Comparison of ENCODE assay signal across 11 cellular contexts in genomic region chr15:67074886-67075229, GRCh38. TPM values are rescaled to one million over a fixed set of nuclear protein-coding genes. Genes with fewer than 3 reads are reported as not detected.
DNase-seq lines count a peak whose midpoint lies in the region; ATAC-seq and TF ChIP-seq lines count a peak whose summit lies in the region.
"Had no signal": no experiment of that assay in that cellular context is flagged by ENCODE, and none has a peak within 500 bp of the region (broad histone marks: within the 10 kb centered on the region; RNA-seq: fewer than 3 reads in every experiment).

No MANE protein-coding gene starts in this region.

- POLR2A ChIA-PET in AG04450 (lab: Yijun Ruan, JAX): interaction anchor here (0.9 to 1.8 kb wide), 2 partner anchors 9 to 30 kb away, joined by 4 to 6 read pairs; partner anchors contain the start of gene SMAD3

- no peak overlapping the region for H4K91ac ChIP-seq in mesenchymal stem cell (ENCODE audit: low read length)

- CTCF ChIA-PET in AG04450 (lab: Charles Lee): no interaction called here

- H2AFZ ChIP-seq in mesenchymal stem cell (ENCODE audit: low read depth, low read length): no peak overlapping the region

- no peak overlapping the region for H3K4me2 ChIP-seq in mesenchymal stem cell (ENCODE audit: low read length, poor library complexity, severe bottlenecking)

- no peak overlapping the region for H2BK15ac ChIP-seq in mesenchymal stem cell (ENCODE audit: low read depth, poor library complexity, severe bottlenecking)

- no peaks in the 10 kb centered on the region for H3K27me3 ChIP-seq in AG04450 (ENCODE audit: control insufficient read depth, insufficient read depth, low read length)
- H3K27me3 ChIP-seq in mesenchymal stem cell (ENCODE audit: control insufficient read depth in 1 of 2, insufficient read depth in 1 of 2, low read length in 2 of 2): no peaks in the 10 kb centered on the region
- H3K27me3 ChIP-seq: cardiac muscle cell had no signal

- WGBS in mesenchymal stem cell: no CpG with 5 or more reads among the region's 1 CpG

- H3K14ac ChIP-seq in mesenchymal stem cell (ENCODE audit: low read length in 2 of 2): no peak overlapping the region

- H3K4me1 Mint-ChIP-seq in HFFc6 (ENCODE audit: low read depth) (peaks cover 91% of the 10 kb centered on the region), mesothelial cell of epicardium (peaks cover 46% of the 10 kb centered on the region)
- peaks cover 81% of the 10 kb centered on the region for H3K4me1 Mint-ChIP-seq in activated T-helper 2 cell treated with anti-CD3 and anti-CD28 coated beads, Interferon-gamma antibody, Interleukin-2, Interleukin-4, amounts not matched to agents 10 μg/mL and 5 μg/mL and 100 μg/mL, durations not matched to agents 14 hours and 24 hours and 36 hours (ENCODE audit: low read depth)

- no peak for ATAC-seq in HG03095 (IDR thresholded peaks at IDR 0.05; ENCODE audit: unreplicated experiment)
- ATAC-seq in HG02610 (IDR thresholded peaks at IDR 0.05; ENCODE audit: unreplicated experiment): no peak

- H3K9me3 Mint-ChIP-seq in HFFc6: no peaks in the 10 kb centered on the region
- no peaks in the 10 kb centered on the region for H3K9me3 Mint-ChIP-seq in activated T-helper 2 cell treated with anti-CD3 and anti-CD28 coated beads, Interferon-gamma antibody, Interleukin-2, Interleukin-4, amounts not matched to agents 10 μg/mL and 5 μg/mL and 100 μg/mL, durations not matched to agents 14 hours and 24 hours and 36 hours
- no peaks in the 10 kb centered on the region for H3K9me3 Mint-ChIP-seq in mesothelial cell of epicardium

- no peak overlapping the region for H3K23ac ChIP-seq in mesenchymal stem cell (ENCODE audit: low read length in 2 of 2)

- intact Hi-C loops in activated T-helper 2 cell treated with anti-CD3 and anti-CD28 coated beads, Interferon-gamma antibody, Interleukin-2, Interleukin-4, amounts not matched to agents 10 μg/mL and 5 μg/mL and 100 μg/mL, durations not matched to agents 14 hours and 24 hours and 36 hours (cut with micrococcal nuclease): no loop called here

- no peak overlapping the region for H4K8ac ChIP-seq in mesenchymal stem cell (ENCODE audit: low read length)

- peaks cover 14% of the 10 kb centered on the region for H3K4me1 ChIP-seq in mesenchymal stem cell (ENCODE audit: control insufficient read depth, insufficient read depth, low read depth, low read length)

- H3K4ac ChIP-seq in mesenchymal stem cell (ENCODE audit: low read depth in 1 of 2, low read length in 2 of 2): no peak overlapping the region

- H3K27me3 Mint-ChIP-seq in HFFc6 (ENCODE audit: insufficient read depth) (peaks cover 18% of the 10 kb centered on the region), mesothelial cell of epicardium (ENCODE audit: low read depth) (no peaks in the 10 kb centered on the region)
- no peaks in the 10 kb centered on the region for H3K27me3 Mint-ChIP-seq in activated T-helper 2 cell treated with anti-CD3 and anti-CD28 coated beads, Interferon-gamma antibody, Interleukin-2, Interleukin-4, amounts not matched to agents 10 μg/mL and 5 μg/mL and 100 μg/mL, durations not matched to agents 14 hours and 24 hours and 36 hours (ENCODE audit: low read depth)

- H3K36me3 ChIP-seq in mesenchymal stem cell (ENCODE audit: control insufficient read depth in 1 of 2, insufficient read depth in 2 of 2, low read depth in 1 of 2, low read length in 2 of 2): peaks cover 3 to 43% of the 10 kb centered on the region in 2 experiments
- H3K36me3 ChIP-seq: cardiac muscle cell had no signal

- H3K79me1 ChIP-seq in mesenchymal stem cell (replicated peaks; ENCODE audit: low read length, poor library complexity, severe bottlenecking): peaks cover 13% of the 10 kb centered on the region

- H3K4me3 Mint-ChIP-seq in HFFc6: peak overlapping the region; percentile 77; the same call in 1 of the 2 replicates
- peak overlapping the region; percentile 72 for H3K4me3 Mint-ChIP-seq in activated T-helper 2 cell treated with anti-CD3 and anti-CD28 coated beads, Interferon-gamma antibody, Interleukin-2, Interleukin-4, amounts not matched to agents 10 μg/mL and 5 μg/mL and 100 μg/mL, durations not matched to agents 14 hours and 24 hours and 36 hours (ENCODE audit: low read depth)
- no peak overlapping the region for H3K4me3 Mint-ChIP-seq in mesothelial cell of epicardium

- peak overlapping the region in 1 of 2 experiments; percentile 22 for H2BK12ac ChIP-seq in mesenchymal stem cell (ENCODE audit: low read length in 2 of 2)

- H3K27ac Mint-ChIP-seq in HFFc6: peak overlapping the region; percentile 86
- H3K27ac Mint-ChIP-seq in activated T-helper 2 cell treated with anti-CD3 and anti-CD28 coated beads, Interferon-gamma antibody, Interleukin-2, Interleukin-4, amounts not matched to agents 10 μg/mL and 5 μg/mL and 100 μg/mL, durations not matched to agents 14 hours and 24 hours and 36 hours: peak overlapping the region; percentile 90
- H3K27ac Mint-ChIP-seq in mesothelial cell of epicardium: no peak overlapping the region

- H3K9me3 ChIP-seq in AG04450 (ENCODE audit: control insufficient read depth, insufficient read depth, low read length): no peaks in the 10 kb centered on the region
- H3K9me3 ChIP-seq in mesenchymal stem cell (ENCODE audit: control insufficient read depth, low read length): no peaks in the 10 kb centered on the region

- H2AK5ac ChIP-seq in mesenchymal stem cell (ENCODE audit: low read length, severe bottlenecking): peak overlapping the region; percentile 36

- H3K9ac ChIP-seq in mesenchymal stem cell (ENCODE audit: low read length): peak overlapping the region; percentile 77

- H3K27ac ChIP-seq in AG04450 (ENCODE audit: low read depth, low read length) (peak overlapping the region; percentile 43), mesenchymal stem cell (ENCODE audit: low read length, poor library complexity, severe bottlenecking) (no peak overlapping the region)
- H3K27ac ChIP-seq: cardiac muscle cell had no signal

- no peak for TF ChIP-seq CTCF in AG04450 (IDR thresholded peaks at IDR 0.05; ENCODE audit: low read depth, low read length)
- no peak for TF ChIP-seq CTCF in HFFc6 (IDR thresholded peaks at IDR 0.05)
- TF ChIP-seq CTCF in mesothelial cell of epicardium (IDR thresholded peaks at IDR 0.05; ENCODE audit: unreplicated experiment): no peak

- peak overlapping the region in 1 of 2 experiments; percentile 6 for H3K18ac ChIP-seq in mesenchymal stem cell (ENCODE audit: low read depth in 1 of 2, low read length in 2 of 2)

- H2BK120ac ChIP-seq in mesenchymal stem cell (ENCODE audit: low read depth, low read length): peak overlapping the region; percentile 3

- H2BK5ac ChIP-seq in mesenchymal stem cell (ENCODE audit: low read depth, low read length, poor library complexity, severe bottlenecking): no peak overlapping the region

- H3K36me3 Mint-ChIP-seq in HFFc6 (ENCODE audit: low read depth) (peaks cover 81% of the 10 kb centered on the region), mesothelial cell of epicardium (peaks cover 5% of the 10 kb centered on the region)
- H3K36me3 Mint-ChIP-seq in activated T-helper 2 cell treated with anti-CD3 and anti-CD28 coated beads, Interferon-gamma antibody, Interleukin-2, Interleukin-4, amounts not matched to agents 10 μg/mL and 5 μg/mL and 100 μg/mL, durations not matched to agents 14 hours and 24 hours and 36 hours (ENCODE audit: low read depth): peaks cover 68% of the 10 kb centered on the region

- DNase-seq in AG04450 (ENCODE audit: low read depth, low spot score) (no peak), HFFc6 (no peak), mesenchymal stem cell (no peak), mesothelial cell of epicardium (ENCODE audit: low spot score in 2 of 2, unreplicated experiment in 2 of 2) (no peak), UCSD-AML1 (lab: John Stamatoyannopoulos, UW; ENCODE audit: unreplicated experiment) (no peak)
- no peak for DNase-seq in activated T-helper 2 cell treated with anti-CD3 and anti-CD28 coated beads, Interferon-gamma antibody, Interleukin-2, Interleukin-4, amounts not matched to agents 10 μg/mL and 5 μg/mL and 100 μg/mL, durations not matched to agents 14 hours and 24 hours and 36 hours (ENCODE audit: low spot score)
- DNase-seq: activated CD4-positive, alpha-beta T cell treated with anti-CD3 and anti-CD28 coated beads for 1 hour; NCI-H748 treated with DMSO at 0.1 percent for 48 hours had no signal

- H3K4me3 ChIP-seq in AG04450 (ENCODE audit: low read depth, low read length): no peak overlapping the region
- no peak overlapping the region for H3K4me3 ChIP-seq in mesenchymal stem cell (ENCODE audit: insufficient read depth in 1 of 2, low read depth in 1 of 2, low read length in 2 of 2)
- H3K4me3 ChIP-seq: cardiac muscle cell had no signal

RNA-seq across cellular contexts. Expression of gene SMAD3, which starts 9.5 kb away (rescaled TPM):
- polyA plus RNA-seq in AG04450 (2011; rRNA removed): 115 and 138 TPM in 2 replicates
- polyA minus RNA-seq in AG04450 (2011; rRNA and poly(A)+ RNA removed): 168 and 203 TPM in 2 replicates
- 100 to 1,000 TPM in 4 of 6 experiments, 10 to 100 TPM in 2; 54.3 to 132 (median 118) TPM for total RNA-seq in HFFc6 (2021; fragmentation: NEBNext Ultra II Directional; extraction: Animal tissue kit (Norgen Biotek cat#: 25700))
- total RNA-seq in activated T-helper 2 cell treated with anti-CD3 and anti-CD28 coated beads, Interferon-gamma antibody, Interleukin-2, Interleukin-4, amounts not matched to agents 10 μg/mL and 5 μg/mL and 100 μg/mL, durations not matched to agents 14 hours and 24 hours and 36 hours: 25.2 and 28.1 TPM in 2 replicates
- polyA plus RNA-seq in mesenchymal stem cell (2013, experiment 1 of 2): 126 TPM
- 125 TPM for polyA plus RNA-seq in mesenchymal stem cell (2013, experiment 2 of 2)
- total RNA-seq in mesothelial cell of epicardium: 89.9 to 96.2 TPM (median 90.7 TPM) in 3 replicates
